Comparison of ENCODE assay signal across 24 cellular contexts in the genomic region with DNA sequence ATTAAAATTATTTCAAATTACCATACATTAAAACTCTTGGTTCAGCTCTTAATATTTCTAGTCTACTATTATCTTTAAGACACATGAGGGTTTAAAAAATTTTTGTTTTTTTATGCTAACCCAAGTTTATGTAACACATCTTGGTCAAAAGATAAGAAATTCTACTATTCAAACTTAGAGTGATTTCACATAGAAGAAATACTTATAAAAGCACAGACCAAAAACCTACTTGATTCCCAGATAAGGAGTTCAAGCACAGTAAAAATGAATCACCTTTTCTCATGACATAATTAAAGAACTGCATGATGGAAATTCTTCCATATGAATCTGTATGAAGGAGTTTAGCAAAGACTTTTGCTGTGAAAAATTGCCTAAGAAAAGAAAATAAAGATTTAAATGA.
"Had no signal": no experiment of that assay in that cellular context is flagged by ENCODE, and none has a peak within 500 bp of the region (broad histone marks: within the 10 kb centered on the region; RNA-seq: fewer than 3 reads in every experiment).

No MANE protein-coding gene starts in this region.

- H3K27ac ChIP-seq: HL-60, SJSA1, SK-N-MC had no signal

- H3K9me3 ChIP-seq: MG63, SJSA1 had no signal

- H3K4me1 ChIP-seq: SJSA1 had no signal

- FAIRE-seq: RCC 7860 had no signal

- H3K27me3 ChIP-seq: MG63, SJSA1 had no signal

- DNase-seq: Karpas-422, KG1, MG63, NCI-H1092, NCI-H1105 treated with DMSO at 0.1 percent for 48 hours, NCI-H1417 treated with DMSO at 0.1 percent for 48 hours, NCI-H146, NCI-H1694 treated with DMSO at 0.1 percent for 48 hours, NCI-H1930, NCI-H2081, NCI-H2107, NCI-H226, NCI-H446, NCI-H510A, NCI-H524 treated with DMSO at 0.1 percent for 48 hours, NCI-H69, NCI-H774, Right ventricle myocardium superior, RPMI8226, SIG-M5 had no signal

- H3K4me3 ChIP-seq: MG63, SJSA1, SK-N-MC had no signal
